In genomic region chr2:236179653-236180500, GRCh38 we compare ENCODE assay signal across 11 cellular contexts. TPM values are rescaled to one million over a fixed set of nuclear protein-coding genes. Genes with fewer than 3 reads are reported as not detected.
A peak's percentile ranks its signal among the peaks of the same experiment; 100 is the strongest.
DNase-seq lines count a peak whose midpoint lies in the region; ATAC-seq, FAIRE-seq and TF ChIP-seq lines count a peak whose summit lies in the region.
"Had no signal": no experiment of that assay in that cellular context is flagged by ENCODE, and none has a peak within 500 bp of the region (broad histone marks: within the 10 kb centered on the region; RNA-seq: fewer than 3 reads in every experiment).

No MANE protein-coding gene starts in this region.

- H3K9me3 ChIP-seq in AG04450 (ENCODE audit: control insufficient read depth, insufficient read depth, low read length) (peaks cover 10% of the 10 kb centered on the region), small intestine (ENCODE audit: control insufficient read depth, low read depth) (no peaks in the 10 kb centered on the region)
- H3K9me3 ChIP-seq: transverse colon had no signal

- no peak overlapping the region for H2BK15ac ChIP-seq in mesendoderm (replicated peaks; ENCODE audit: low read depth)

- no peak overlapping the region for H3K4me2 ChIP-seq in mesendoderm (ENCODE audit: low read length)

- H3K27me3 ChIP-seq in AG04450 (ENCODE audit: control insufficient read depth, insufficient read depth, low read length) (peaks cover 26% of the 10 kb centered on the region), mesendoderm (ENCODE audit: insufficient read depth, low read length, poor library complexity) (peaks cover 19% of the 10 kb centered on the region), small intestine (ENCODE audit: control insufficient read depth in 2 of 2, insufficient read depth in 2 of 2, low read length in 2 of 2) (peaks cover 9 to 14% of the 10 kb centered on the region in 2 donors)

- H3K18ac ChIP-seq in mesendoderm (ENCODE audit: low read length): peak overlapping the region; percentile 71

- H3K23ac ChIP-seq in mesendoderm (ENCODE audit: low read length): no peak overlapping the region

- peak overlapping the region; percentile 34 for H3K56ac ChIP-seq in mesendoderm (ENCODE audit: low read length)

- no peak for DNase-seq in AG04450 (ENCODE audit: low read depth, low spot score)
- DNase-seq in HT1080 (ENCODE audit: low read depth): peak; percentile 79
- DNase-seq in cardiac fibroblast (ENCODE audit: low read depth in 2 of 2): peak; percentile 53 to 61
- DNase-seq in mesendoderm: peak; percentile 70
- DNase-seq in T1000 (lab: John Stamatoyannopoulos, UW): no peak
- DNase-seq in small intestine: no peak
- DNase-seq: spleen had no signal

- H4K5ac ChIP-seq in mesendoderm (ENCODE audit: low read length): no peak overlapping the region

- H3K4ac ChIP-seq in mesendoderm (ENCODE audit: low read depth, low read length): peak overlapping the region; percentile 6

- H3K27ac ChIP-seq in AG04450 (ENCODE audit: low read depth, low read length): no peak overlapping the region
- no peak overlapping the region for H3K27ac ChIP-seq in mesendoderm (ENCODE audit: low read depth, low read length)
- no peak overlapping the region for H3K27ac ChIP-seq in small intestine (ENCODE audit: low read depth in 1 of 2, low read length in 1 of 2)
- H3K27ac ChIP-seq: spleen, transverse colon had no signal

- H2BK5ac ChIP-seq in mesendoderm (ENCODE audit: low read length): no peak overlapping the region

- H3K4me3 ChIP-seq in AG04450 (ENCODE audit: low read depth, low read length) (peak overlapping the region; percentile 5), cardiac fibroblast (replicated peaks in 1 of 2; ENCODE audit: low read depth in 2 of 2, low read length in 2 of 2) (peak overlapping the region; percentile 21 to 53), mesendoderm (ENCODE audit: low read length) (no peak overlapping the region), small intestine (ENCODE audit: low read depth in 1 of 2, low read length in 2 of 2) (no peak overlapping the region)
- H3K4me3 ChIP-seq: transverse colon had no signal

- no peak for FAIRE-seq in small intestine (lab: Jason Lieb, UNC)

- WGBS in mesendoderm (ENCODE audit: extremely low coverage, insufficient coverage, low lambda C conversion rate): no CpG with 5 or more reads among the region's 39 CpGs
- 12 to 19% (median 16%) methylated on average over 24 to 39 of the region's 39 CpGs for WGBS in small intestine, 3 donors

- H3K36me3 ChIP-seq in mesendoderm (ENCODE audit: control insufficient read depth, insufficient read depth, low read length) (no peaks in the 10 kb centered on the region), small intestine (ENCODE audit: control insufficient read depth in 2 of 2, insufficient read depth in 2 of 2, low read length in 2 of 2) (no peaks in the 10 kb centered on the region)
- H3K36me3 ChIP-seq: spleen, transverse colon had no signal

- H3K4me1 ChIP-seq in mesendoderm (ENCODE audit: control insufficient read depth, low read depth, low read length) (no peaks in the 10 kb centered on the region), small intestine (ENCODE audit: control insufficient read depth in 2 of 2, insufficient read depth in 1 of 2, low read depth in 1 of 2, low read length in 1 of 2) (no peaks in the 10 kb centered on the region)

- POLR2A ChIA-PET in AG04450 (lab: Yijun Ruan, JAX): interaction anchor here (0.6 kb wide), 1 partner anchor 413 kb away, joined by 4 read pairs; no protein-coding TSS in a partner anchor

- no peak overlapping the region for H4K8ac ChIP-seq in mesendoderm (ENCODE audit: low read depth, low read length)

- no peak overlapping the region for H2BK120ac ChIP-seq in mesendoderm (ENCODE audit: low read depth, low read length)

- TF ChIP-seq CTCF in AG04450 (IDR thresholded peaks at IDR 0.05; ENCODE audit: low read depth, low read length) (no peak), cardiac fibroblast (IDR thresholded peaks at IDR 0.05; ENCODE audit: low read depth, low read length) (no peak)

- ATAC-seq in GM18511 (IDR thresholded peaks at IDR 0.05; ENCODE audit: unreplicated experiment) (no peak), GM19397 (IDR thresholded peaks at IDR 0.05; ENCODE audit: unreplicated experiment) (no peak)

- no peaks in the 10 kb centered on the region for H3K79me1 ChIP-seq in mesendoderm (ENCODE audit: low read length)

- H3K79me2 ChIP-seq in mesendoderm (ENCODE audit: control insufficient read depth, insufficient read depth, low read length): no peaks in the 10 kb centered on the region

- CTCF ChIA-PET in AG04450 (lab: Charles Lee): interaction anchor here (0.5 to 12.7 kb wide), 45 partner anchors 8 to 601 kb away, joined by 3 to 368 read pairs (median 4); no protein-coding TSS in a partner anchor

- H2AK5ac ChIP-seq in mesendoderm (ENCODE audit: low read length): no peak overlapping the region

- H3K9ac ChIP-seq in mesendoderm (ENCODE audit: low read length): no peak overlapping the region

RNA-seq across cellular contexts. Expression of gene GBX2, which starts 11.7 kb away (rescaled TPM):
- not detected in 2 replicates for polyA plus RNA-seq in AG04450 (2011; rRNA removed)
- polyA minus RNA-seq in AG04450 (2011; rRNA and poly(A)+ RNA removed): not detected in 2 replicates
- 1.9 and 3.7 TPM in 2 replicates for total RNA-seq in HT1080 (2014; rRNA removed; shearing (Covaris generic))
- 2.1 and 2.3 TPM in 2 replicates for polyA plus RNA-seq in HT1080 (2015; cell fraction: cytosol; rRNA removed)
- 0.75 and 0.82 TPM in 2 replicates for polyA plus RNA-seq in HT1080 (2015; cell fraction: nucleus; rRNA removed)
- polyA plus RNA-seq in mesendoderm (2013, experiment 1 of 2): 1.2 TPM
- 1.3 TPM for polyA plus RNA-seq in mesendoderm (2013, experiment 2 of 2)
- polyA plus RNA-seq in small intestine: not detected
- total RNA-seq: transverse colon had no signal
- polyA plus RNA-seq: adipose tissue, spleen had no signal

Comparison
In these comparisons a context has a peak if more than half of its experiments do, and no peak if none do; other contexts are left out.
1. DNase-seq: peak in HT1080 (single experiment), cardiac fibroblast (2 of 2) and mesendoderm (single experiment); none in AG04450 (single experiment), T1000 (single experiment) and small intestine (single experiment).
2. H3K4me3 ChIP-seq: peak in AG04450 (single experiment) and cardiac fibroblast (2 of 2); none in mesendoderm (single experiment) and small intestine (0 of 2).